In genomic region chr7:13197501-13197900, GRCh38 we compare ENCODE assay signal across 32 cellular contexts.
DNase-seq lines count a peak whose midpoint lies in the region; ATAC-seq and TF ChIP-seq lines count a peak whose summit lies in the region.
"Had no signal": no experiment of that assay in that cellular context is flagged by ENCODE, and none has a peak within 500 bp of the region (broad histone marks: within the 10 kb centered on the region; RNA-seq: fewer than 3 reads in every experiment).

No MANE protein-coding gene starts in this region.

- in situ Hi-C loops in astrocyte of the spinal cord (cut with HindIII; ENCODE audit: low sequenced_read_pairs): no loop called here

- no peaks in the 10 kb centered on the region for H3K79me2 ChIP-seq in Karpas-422 (ENCODE audit: low read length)

- no peaks in the 10 kb centered on the region for H3K27me3 ChIP-seq in aorta (ENCODE audit: control insufficient read depth in 1 of 2, insufficient read depth in 2 of 2, low read length in 1 of 2)
- no peaks in the 10 kb centered on the region for H3K27me3 ChIP-seq in Karpas-422 (ENCODE audit: low read length)
- H3K27me3 ChIP-seq: neutrophil, suprapubic skin had no signal

- H3K9me2 ChIP-seq in Karpas-422 (replicated peaks; ENCODE audit: insufficient read depth, low read length): no peaks in the 10 kb centered on the region

- H2AFZ ChIP-seq in Karpas-422 (ENCODE audit: low read length): no peak overlapping the region

- H3K36me3 ChIP-seq in aorta (ENCODE audit: control insufficient read depth in 1 of 2, insufficient read depth in 2 of 2, low read length in 1 of 2) (no peaks in the 10 kb centered on the region), Karpas-422 (ENCODE audit: insufficient read depth, low read length) (no peaks in the 10 kb centered on the region)
- H3K36me3 ChIP-seq: neutrophil, suprapubic skin, WERI-Rb-1 had no signal

- H3K9ac ChIP-seq in Karpas-422 (ENCODE audit: low read length): no peak overlapping the region
- H3K9ac ChIP-seq: KMS-11 had no signal

- H3K4me1 ChIP-seq in aorta (ENCODE audit: control insufficient read depth in 1 of 2, insufficient read depth in 2 of 2, low read length in 2 of 2): no peaks in the 10 kb centered on the region
- no peaks in the 10 kb centered on the region for H3K4me1 ChIP-seq in Karpas-422 (ENCODE audit: low read length)
- H3K4me1 ChIP-seq: suprapubic skin had no signal

- no peak for ATAC-seq in aorta (ENCODE audit: low FRiP score)
- ATAC-seq: activated naive CD8-positive, alpha-beta T cell treated with anti-CD3 and anti-CD28 coated beads, Interleukin-2, amount 50 U/mL, for 24 hours; activated T-cell treated with anti-CD3 and anti-CD28 coated beads, Interleukin-2, amount 50 U/mL, for 4 hours; left lobe of liver; Panc1; sciatic nerve; stimulated activated memory B cell treated with anti-CD40 and anti-IgM and Interleukin-4, amounts not matched to agents 10 μg/mL and 1 μg/mL and 100 μg/mL, for 72 hours had no signal

- H3K9me3 ChIP-seq in aorta (ENCODE audit: control insufficient read depth, low read length) (no peaks in the 10 kb centered on the region), Karpas-422 (ENCODE audit: low read length) (no peaks in the 10 kb centered on the region)
- H3K9me3 ChIP-seq: neutrophil, suprapubic skin had no signal

- WGBS in aorta, 2 donors: 51 to 64% methylated on average over 2 of the region's 2 CpGs

- no peak overlapping the region for H3K4me2 ChIP-seq in Karpas-422 (ENCODE audit: low read depth, low read length, poor library complexity, severe bottlenecking)
- H3K4me2 ChIP-seq: KMS-11 had no signal

- H4K20me1 ChIP-seq in Karpas-422 (ENCODE audit: insufficient read depth, low read depth, low read length): no peaks in the 10 kb centered on the region

- H3K27ac ChIP-seq in aorta (ENCODE audit: low read depth in 1 of 2, low read length in 2 of 2) (no peak overlapping the region), Karpas-422 (ENCODE audit: low read length) (no peak overlapping the region)
- H3K27ac ChIP-seq: KMS-11, neutrophil, suprapubic skin, WERI-Rb-1 had no signal

- H3K4me3 ChIP-seq in astrocyte of the spinal cord (ENCODE audit: low read depth, low read length) (no peak overlapping the region), aorta (ENCODE audit: low read length in 2 of 2) (no peak overlapping the region), Karpas-422 (ENCODE audit: low read length) (no peak overlapping the region)
- H3K4me3 ChIP-seq: suprapubic skin had no signal

- intact Hi-C loops in aorta (cut with DNase I): no loop called here

- no peak for TF ChIP-seq CTCF in astrocyte of the spinal cord (IDR thresholded peaks at IDR 0.05; ENCODE audit: low read depth, low read length)

- DNase-seq in Daoy (ENCODE audit: low read depth): peak; percentile 7
- peak; percentile 11 for DNase-seq in HT1080 (ENCODE audit: low read depth)
- DNase-seq in astrocyte of the spinal cord (ENCODE audit: low read depth, low spot score): peak; percentile 32
- DNase-seq in fibroblast of the conjunctiva (ENCODE audit: low read depth): peak; percentile 9
- DNase-seq in DMS53 (lab: John Stamatoyannopoulos, UW): no peak
- no peak for DNase-seq in aorta
- DNase-seq in NCI-H2107 treated with DMSO at 0.1 percent for 48 hours (lab: John Stamatoyannopoulos, UW; ENCODE audit: unreplicated experiment): no peak
- DNase-seq in Karpas-422: no peak
- DNase-seq: ACHN; activated CD4-positive, alpha-beta T cell treated with anti-CD3 and anti-CD28 coated beads, Interleukin-2, amount 50 U/mL, for 1 hour; activated gamma-delta T cell treated with Interleukin-2 at 50 U/mL for 16 hours; activated naive CD8-positive, alpha-beta T cell treated with anti-CD3 and anti-CD28 coated beads, Interleukin-2, amount 50 U/mL, for 24 hours; activated T-cell treated with anti-CD3 and anti-CD28 coated beads, Interleukin-2, amount 50 U/mL, for 4 hours; C1 segment of cervical spinal cord; effector CD8-positive, alpha-beta T cell; H9; hypothalamus; mesendoderm; naive B cell; NCI-H1694 treated with DMSO at 0.1 percent for 48 hours; NCI-H2171; NCI-H524 treated with DMSO at 0.1 percent for 48 hours; SHP77; stimulated activated CD4-positive, alpha-beta T cell treated with anti-CD3 and anti-CD28 coated beads, Interleukin-4, amount 100 ng/mL, for 4 hours; WERI-Rb-1 had no signal

Comparison
In these comparisons a context has a peak if more than half of its experiments do, and no peak if none do; other contexts are left out.
1. DNase-seq: peak in Daoy (single experiment), HT1080 (single experiment), astrocyte of the spinal cord (single experiment) and fibroblast of the conjunctiva (single experiment); none in DMS53 (single experiment), aorta (0 of 2), NCI-H2107 treated with DMSO at 0.1 percent for 48 hours (single experiment) and Karpas-422 (single experiment).